ENCODE assay signal across 31 cellular contexts in the genomic region with DNA sequence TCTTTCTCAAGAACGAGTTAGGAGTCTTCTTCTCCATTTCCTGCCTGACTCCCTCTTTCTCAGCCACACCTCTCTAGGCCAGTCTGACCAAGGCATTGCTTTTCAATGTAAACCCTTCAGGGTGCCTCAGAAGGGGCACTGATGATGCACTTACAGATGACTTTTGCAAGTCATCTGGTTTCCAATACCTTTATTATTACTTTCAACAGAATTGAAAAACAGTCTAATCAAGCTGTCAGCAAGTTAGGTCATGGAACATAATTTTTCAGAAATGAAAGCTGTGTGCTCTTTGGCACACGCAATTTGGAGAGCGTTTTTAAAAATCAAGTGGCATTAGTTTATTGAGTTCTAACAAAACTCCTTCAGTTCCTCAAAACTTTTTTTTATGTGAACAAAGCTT.
"Had no signal": no experiment of that assay in that cellular context is flagged by ENCODE, and none has a peak within 500 bp of the region (broad histone marks: within the 10 kb centered on the region; RNA-seq: fewer than 3 reads in every experiment).

No MANE protein-coding gene starts in this region.

- H3K9me3 Mint-ChIP-seq: activated CD4-positive, alpha-beta T cell treated with anti-CD3 and anti-CD28 coated beads, Interleukin-2, amount 10 ng/mL, durations not matched to agents 7 days and 5 days; activated naive CD4-positive, alpha-beta T cell treated with anti-CD3 and anti-CD28 coated beads, Interleukin-2, amount 50 U/mL, for 24 hours; activated naive CD8-positive, alpha-beta T cell treated with anti-CD3 and anti-CD28 coated beads, Interleukin-2, amount 10 ng/mL, durations not matched to agents 7 days and 5 days; activated T-cell treated with anti-CD3 and anti-CD28 coated beads, Interleukin-2, amount 50 U/mL, for 24 hours; activated T-helper 2 cell treated with anti-CD3 and anti-CD28 coated beads, Interferon-gamma antibody, Interleukin-2, Interleukin-4, amounts not matched to agents 10 μg/mL and 5 μg/mL and 100 μg/mL, durations not matched to agents 14 hours and 24 hours and 36 hours; central memory CD8-positive, alpha-beta T cell; T-helper 1 cell treated with Interleukin-12 subunit alpha and Interleukin-12 subunit beta and Interleukin-4 antibody, amounts not matched to agents 30 μg/mL and 1 μg/mL, for 36 hours; T-helper 2 cell treated with Interferon-gamma antibody and Interleukin-4, amounts not matched to agents 5 μg/mL and 100 μg/mL, for 36 hours had no signal

- H3K36me3 Mint-ChIP-seq: activated naive CD4-positive, alpha-beta T cell treated with anti-CD3 and anti-CD28 coated beads, Interleukin-2, amount 50 U/mL, for 24 hours; activated naive CD8-positive, alpha-beta T cell treated with anti-CD3 and anti-CD28 coated beads, Interleukin-2, amount 10 ng/mL, durations not matched to agents 7 days and 5 days had no signal

- H3K27ac Mint-ChIP-seq: activated CD4-positive, alpha-beta T cell treated with anti-CD3 and anti-CD28 coated beads, Interleukin-2, amount 10 ng/mL, durations not matched to agents 7 days and 5 days; activated CD8-positive, alpha-beta T cell treated with anti-CD3 and anti-CD28 coated beads, Interleukin-2, amount 10 ng/mL, durations not matched to agents 7 days and 5 days; activated naive CD4-positive, alpha-beta T cell treated with anti-CD3 and anti-CD28 coated beads, Interleukin-2, amount 50 U/mL, for 24 hours; activated naive CD8-positive, alpha-beta T cell treated with anti-CD3 and anti-CD28 coated beads, Interleukin-2, amount 10 ng/mL, durations not matched to agents 7 days and 5 days; activated T-cell treated with anti-CD3 and anti-CD28 coated beads, Interleukin-2, amount 50 U/mL, for 24 hours; activated T-helper 2 cell treated with anti-CD3 and anti-CD28 coated beads, Interferon-gamma antibody, Interleukin-2, Interleukin-4, amounts not matched to agents 10 μg/mL and 5 μg/mL and 100 μg/mL, durations not matched to agents 14 hours and 24 hours and 36 hours; T-helper 1 cell treated with Interleukin-12 subunit alpha and Interleukin-12 subunit beta and Interleukin-4 antibody, amounts not matched to agents 30 μg/mL and 1 μg/mL, for 36 hours; T-helper 2 cell treated with Interferon-gamma antibody and Interleukin-4, amounts not matched to agents 5 μg/mL and 100 μg/mL, for 36 hours had no signal

- H3K4me3 ChIP-seq: ascending aorta, cardiac muscle cell, SJSA1 had no signal

- ATAC-seq: activated CD8-positive, alpha-beta T cell treated with anti-CD3 and anti-CD28 coated beads, Interleukin-2, amount 10 ng/mL, durations not matched to agents 7 days and 5 days; Panc1 had no signal

- DNase-seq: activated CD4-positive, alpha-beta T cell treated with anti-CD3 and anti-CD28 coated beads, Interleukin-2, amount 10 ng/mL, durations not matched to agents 7 days and 5 days; activated CD4-positive, alpha-beta T cell treated with anti-CD3 and anti-CD28 coated beads, Interleukin-2, amount 50 U/mL, for 48 hours; activated CD8-positive, alpha-beta T cell treated with anti-CD3 and anti-CD28 coated beads, Interleukin-2, amount 10 ng/mL, durations not matched to agents 7 days and 5 days; activated gamma-delta T cell; activated naive CD4-positive, alpha-beta T cell treated with Interleukin-2 at 50 U/mL for 16 hours; activated naive CD8-positive, alpha-beta T cell treated with anti-CD3 and anti-CD28 coated beads, Interleukin-2, amount 10 ng/mL, durations not matched to agents 7 days and 5 days; activated T-cell treated with anti-CD3 and anti-CD28 coated beads, Interleukin-2, amount 50 U/mL, for 24 hours; amygdala; MM.1S; NCI-H1048; NCI-H1105 treated with DMSO at 0.1 percent for 48 hours; NCI-H1436; NCI-H1694; NCI-H1930; NCI-H2081 treated with DMSO at 0.1 percent for 48 hours; NCI-H226; NCI-H446 treated with DMSO at 0.1 percent for 48 hours; NCI-H524; NCI-H748 treated with DMSO at 0.1 percent for 48 hours; NK-92 treated with Interleukin-12 subunit alpha and Interleukin-12 subunit beta, amount 100 ng/mL, for 24 hours; SHP77 treated with DMSO at 0.1 percent for 48 hours; SK-N-SH had no signal

- H3K4me1 Mint-ChIP-seq: activated CD4-positive, alpha-beta T cell treated with anti-CD3 and anti-CD28 coated beads, Interleukin-2, amount 10 ng/mL, durations not matched to agents 7 days and 5 days; activated naive CD4-positive, alpha-beta T cell treated with anti-CD3 and anti-CD28 coated beads, Interleukin-2, amount 50 U/mL, for 24 hours; central memory CD8-positive, alpha-beta T cell had no signal

- H3K4me3 Mint-ChIP-seq: activated CD4-positive, alpha-beta T cell treated with anti-CD3 and anti-CD28 coated beads, Interleukin-2, amount 10 ng/mL, durations not matched to agents 7 days and 5 days; activated CD8-positive, alpha-beta T cell treated with anti-CD3 and anti-CD28 coated beads, Interleukin-2, amount 10 ng/mL, durations not matched to agents 7 days and 5 days; activated naive CD4-positive, alpha-beta T cell treated with anti-CD3 and anti-CD28 coated beads, Interleukin-2, amount 50 U/mL, for 24 hours; activated naive CD8-positive, alpha-beta T cell treated with anti-CD3 and anti-CD28 coated beads, Interleukin-2, amount 10 ng/mL, durations not matched to agents 7 days and 5 days; activated T-cell treated with anti-CD3 and anti-CD28 coated beads, Interleukin-2, amount 50 U/mL, for 24 hours; central memory CD8-positive, alpha-beta T cell; T-helper 1 cell treated with Interleukin-12 subunit alpha and Interleukin-12 subunit beta and Interleukin-4 antibody, amounts not matched to agents 30 μg/mL and 1 μg/mL, for 36 hours; T-helper 2 cell treated with Interferon-gamma antibody and Interleukin-4, amounts not matched to agents 5 μg/mL and 100 μg/mL, for 36 hours had no signal
